ENCODE assay signal across 2 cellular contexts in the genomic region with DNA sequence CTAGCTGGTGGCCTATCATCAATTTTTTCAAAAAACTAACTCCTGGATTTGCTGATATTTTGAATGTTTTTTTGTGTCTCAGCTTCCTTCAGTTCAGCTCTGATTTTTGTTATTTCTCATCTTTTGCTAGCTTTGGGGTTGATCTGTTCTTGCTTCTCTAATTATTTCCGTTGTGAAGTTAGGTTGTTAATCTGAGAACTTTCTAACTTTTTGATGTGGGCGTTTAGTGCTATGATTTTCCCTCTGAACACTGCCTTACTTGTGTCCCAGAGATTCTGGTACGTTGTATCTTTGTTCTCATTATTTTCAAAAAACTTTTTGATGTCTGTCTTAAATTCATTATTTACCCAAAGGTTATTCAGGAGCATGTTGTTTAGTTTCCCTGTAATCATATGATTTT.
TF ChIP-seq lines count a peak whose summit lies in the region.

No MANE protein-coding gene starts in this region.

TF ChIP-seq in WTC11, 78 proteins besides CTCF, POLR2A, EP300 and RAD21 (continued from another document):
- TF ChIP-seq AFF4 (CRISPR knock-in tag; IDR thresholded peaks at IDR 0.05; ENCODE audit: borderline replicate concordance) (no peak), MAX (CRISPR knock-in tag; IDR thresholded peaks at IDR 0.05) (no peak), ZBTB43 (CRISPR knock-in tag; IDR thresholded peaks at IDR 0.05) (no peak), ZNF532 (CRISPR knock-in tag; IDR thresholded peaks at IDR 0.05; ENCODE audit: borderline replicate concordance) (no peak), JUN (CRISPR knock-in tag; IDR thresholded peaks at IDR 0.05) (no peak), ATF3 (CRISPR knock-in tag; conservative IDR thresholded peaks at IDR 0.05) (no peak)
- TF ChIP-seq, protein P1, sequence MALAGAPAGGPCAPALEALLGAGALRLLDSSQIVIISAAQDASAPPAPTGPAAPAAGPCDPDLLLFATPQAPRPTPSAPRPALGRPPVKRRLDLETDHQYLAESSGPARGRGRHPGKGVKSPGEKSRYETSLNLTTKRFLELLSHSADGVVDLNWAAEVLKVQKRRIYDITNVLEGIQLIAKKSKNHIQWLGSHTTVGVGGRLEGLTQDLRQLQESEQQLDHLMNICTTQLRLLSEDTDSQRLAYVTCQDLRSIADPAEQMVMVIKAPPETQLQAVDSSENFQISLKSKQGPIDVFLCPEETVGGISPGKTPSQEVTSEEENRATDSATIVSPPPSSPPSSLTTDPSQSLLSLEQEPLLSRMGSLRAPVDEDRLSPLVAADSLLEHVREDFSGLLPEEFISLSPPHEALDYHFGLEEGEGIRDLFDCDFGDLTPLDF (CRISPR knock-in tag; IDR thresholded peaks at IDR 0.05), result no peak

TF ChIP-seq in K562, 482 proteins besides CTCF, POLR2A, EP300 and RAD21 (continued from another document):
- TF ChIP-seq, protein P2, sequence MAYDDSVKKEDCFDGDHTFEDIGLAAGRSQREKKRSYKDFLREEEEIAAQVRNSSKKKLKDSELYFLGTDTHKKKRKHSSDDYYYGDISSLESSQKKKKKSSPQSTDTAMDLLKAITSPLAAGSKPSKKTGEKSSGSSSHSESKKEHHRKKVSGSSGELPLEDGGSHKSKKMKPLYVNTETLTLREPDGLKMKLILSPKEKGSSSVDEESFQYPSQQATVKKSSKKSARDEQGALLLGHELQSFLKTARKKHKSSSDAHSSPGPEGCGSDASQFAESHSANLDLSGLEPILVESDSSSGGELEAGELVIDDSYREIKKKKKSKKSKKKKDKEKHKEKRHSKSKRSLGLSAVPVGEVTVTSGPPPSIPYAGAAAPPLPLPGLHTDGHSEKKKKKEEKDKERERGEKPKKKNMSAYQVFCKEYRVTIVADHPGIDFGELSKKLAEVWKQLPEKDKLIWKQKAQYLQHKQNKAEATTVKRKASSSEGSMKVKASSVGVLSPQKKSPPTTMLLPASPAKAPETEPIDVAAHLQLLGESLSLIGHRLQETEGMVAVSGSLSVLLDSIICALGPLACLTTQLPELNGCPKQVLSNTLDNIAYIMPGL (CRISPR knock-in tag; IDR thresholded peaks at IDR 0.05), result no peak
- TF ChIP-seq ZNF830 (CRISPR knock-in tag; IDR thresholded peaks at IDR 0.05) (no peak), RBM39 (optimal IDR thresholded peaks at IDR 0.05; ENCODE audit: low read depth, low read length) (no peak), TCF3 (CRISPR knock-in tag; IDR thresholded peaks at IDR 0.05) (no peak), SNAPC5 (CRISPR knock-in tag; IDR thresholded peaks at IDR 0.05) (no peak), HEY1 (CRISPR knock-in tag; IDR thresholded peaks at IDR 0.05; ENCODE audit: borderline replicate concordance) (no peak), ZNF316 (IDR thresholded peaks at IDR 0.05) (no peak), CBFB (CRISPR knock-in tag; IDR thresholded peaks at IDR 0.05) (no peak), BRD9 (IDR thresholded peaks at IDR 0.05; ENCODE audit: low read depth, partially characterized antibody) (no peak), SMARCA5 (IDR thresholded peaks at IDR 0.05) (no peak), CBX5 (IDR thresholded peaks at IDR 0.05; ENCODE audit: borderline replicate concordance, low read depth) (no peak), CXXC5 (CRISPR knock-in tag; IDR thresholded peaks at IDR 0.05) (no peak), ETV5 (CRISPR knock-in tag; IDR thresholded peaks at IDR 0.05; ENCODE audit: low read depth) (no peak), AFF1 (IDR thresholded peaks at IDR 0.05; ENCODE audit: low read depth in 1 of 2, partially characterized antibody in 2 of 2) (no peak), ZNF277 (CRISPR knock-in tag; IDR thresholded peaks at IDR 0.05; ENCODE audit: borderline replicate concordance) (no peak), ZBTB26 (CRISPR knock-in tag; IDR thresholded peaks at IDR 0.05) (no peak), RERE (CRISPR knock-in tag; IDR thresholded peaks at IDR 0.05; ENCODE audit: borderline replicate concordance) (no peak), ARHGAP35 (IDR thresholded peaks at IDR 0.05; ENCODE audit: partially characterized antibody) (no peak)
- TF ChIP-seq, protein P3, sequence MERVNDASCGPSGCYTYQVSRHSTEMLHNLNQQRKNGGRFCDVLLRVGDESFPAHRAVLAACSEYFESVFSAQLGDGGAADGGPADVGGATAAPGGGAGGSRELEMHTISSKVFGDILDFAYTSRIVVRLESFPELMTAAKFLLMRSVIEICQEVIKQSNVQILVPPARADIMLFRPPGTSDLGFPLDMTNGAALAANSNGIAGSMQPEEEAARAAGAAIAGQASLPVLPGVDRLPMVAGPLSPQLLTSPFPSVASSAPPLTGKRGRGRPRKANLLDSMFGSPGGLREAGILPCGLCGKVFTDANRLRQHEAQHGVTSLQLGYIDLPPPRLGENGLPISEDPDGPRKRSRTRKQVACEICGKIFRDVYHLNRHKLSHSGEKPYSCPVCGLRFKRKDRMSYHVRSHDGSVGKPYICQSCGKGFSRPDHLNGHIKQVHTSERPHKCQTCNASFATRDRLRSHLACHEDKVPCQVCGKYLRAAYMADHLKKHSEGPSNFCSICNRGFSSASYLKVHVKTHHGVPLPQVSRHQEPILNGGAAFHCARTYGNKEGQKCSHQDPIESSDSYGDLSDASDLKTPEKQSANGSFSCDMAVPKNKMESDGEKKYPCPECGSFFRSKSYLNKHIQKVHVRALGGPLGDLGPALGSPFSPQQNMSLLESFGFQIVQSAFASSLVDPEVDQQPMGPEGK (CRISPR knock-in tag; IDR thresholded peaks at IDR 0.05; ENCODE audit: borderline replicate concordance), result no peak
